In the genomic region with DNA sequence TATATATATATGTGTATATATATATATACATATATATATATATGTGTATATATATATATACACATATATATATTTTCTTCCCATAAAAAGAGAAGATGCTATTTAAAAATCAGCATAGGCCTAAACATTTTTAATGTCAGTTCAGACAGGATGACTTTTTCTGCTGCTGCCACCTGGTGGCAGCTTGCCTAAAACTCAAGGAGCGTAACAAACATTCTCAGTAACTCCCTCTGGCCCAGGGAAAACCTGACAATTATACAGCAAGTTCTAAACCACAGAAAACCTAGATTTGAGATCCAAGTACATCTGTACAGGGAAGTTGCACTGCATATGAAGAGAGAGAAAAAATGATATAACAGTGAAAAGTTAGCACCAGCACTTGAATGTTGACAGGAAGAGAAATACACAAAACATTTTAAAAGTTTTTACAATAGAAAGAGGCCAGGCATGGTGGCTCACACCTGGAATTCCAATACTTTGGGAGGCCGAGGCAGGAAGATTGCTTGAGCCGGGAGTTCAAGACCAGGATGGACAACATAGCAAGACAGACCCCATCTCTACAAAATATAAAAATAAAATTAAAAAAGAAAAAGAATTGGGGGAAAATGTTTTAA, we compare ENCODE assay signal across 9 cellular contexts. TPM values are rescaled to one million over a fixed set of nuclear protein-coding genes. Genes with fewer than 3 reads are reported as not detected.
DNase-seq lines count a peak whose midpoint lies in the region; ATAC-seq and TF ChIP-seq lines count a peak whose summit lies in the region.
"Had no signal": no experiment of that assay in that cellular context is flagged by ENCODE, and none has a peak within 500 bp of the region (broad histone marks: within the 10 kb centered on the region; RNA-seq: fewer than 3 reads in every experiment).

No MANE protein-coding gene starts in this region.

- H3K4me3 ChIP-seq in fibroblast of pulmonary artery (replicated peaks; ENCODE audit: low read depth, low read length) (no peak overlapping the region), vagina (no peak overlapping the region)

- no peak overlapping the region for H3K4me3 Mint-ChIP-seq in activated CD8-positive, alpha-beta memory T cell treated with anti-CD3 and anti-CD28 coated beads, Interleukin-2, amount 10 ng/mL, durations not matched to agents 7 days and 5 days
- no peak overlapping the region for H3K4me3 Mint-ChIP-seq in osteocyte (ENCODE audit: unreplicated experiment)

- no peaks in the 10 kb centered on the region for H3K9me3 Mint-ChIP-seq in activated CD8-positive, alpha-beta memory T cell treated with anti-CD3 and anti-CD28 coated beads, Interleukin-2, amount 10 ng/mL, durations not matched to agents 7 days and 5 days (ENCODE audit: low read depth)
- H3K9me3 Mint-ChIP-seq in osteocyte (ENCODE audit: unreplicated experiment) = no peaks in the 10 kb centered on the region
- H3K9me3 Mint-ChIP-seq: activated naive CD4-positive, alpha-beta T cell treated with anti-CD3 and anti-CD28 coated beads, Interleukin-2, amount 50 U/mL, for 72 hours had no signal

- H3K27ac Mint-ChIP-seq in activated CD8-positive, alpha-beta memory T cell treated with anti-CD3 and anti-CD28 coated beads, Interleukin-2, amount 10 ng/mL, durations not matched to agents 7 days and 5 days = no peak overlapping the region
- H3K27ac Mint-ChIP-seq in osteocyte (ENCODE audit: unreplicated experiment) = no peak overlapping the region
- H3K27ac Mint-ChIP-seq: activated naive CD4-positive, alpha-beta T cell treated with anti-CD3 and anti-CD28 coated beads, Interleukin-2, amount 50 U/mL, for 72 hours had no signal

- no peak for TF ChIP-seq POLR2A in GM18505 (IDR thresholded peaks at IDR 0.05; ENCODE audit: borderline replicate concordance, extremely low read depth, insufficient read depth, insufficient read length)
- TF ChIP-seq POLR2A in vagina (IDR thresholded peaks at IDR 0.05) = no peak

- intact Hi-C loops in vagina (cut with DNase I) = loop anchor here (10.0 kb wide), 1 partner anchor 172 kb away; no protein-coding TSS in a partner anchor

- H3K36me3 Mint-ChIP-seq in activated CD8-positive, alpha-beta memory T cell treated with anti-CD3 and anti-CD28 coated beads, Interleukin-2, amount 10 ng/mL, durations not matched to agents 7 days and 5 days = no peaks in the 10 kb centered on the region
- no peaks in the 10 kb centered on the region for H3K36me3 Mint-ChIP-seq in osteocyte (ENCODE audit: unreplicated experiment)
- H3K36me3 Mint-ChIP-seq: activated naive CD4-positive, alpha-beta T cell treated with anti-CD3 and anti-CD28 coated beads, Interleukin-2, amount 50 U/mL, for 72 hours had no signal

- no peaks in the 10 kb centered on the region for H3K4me1 ChIP-seq in vagina

- no peaks in the 10 kb centered on the region for H3K4me1 Mint-ChIP-seq in activated CD8-positive, alpha-beta memory T cell treated with anti-CD3 and anti-CD28 coated beads, Interleukin-2, amount 10 ng/mL, durations not matched to agents 7 days and 5 days
- no peaks in the 10 kb centered on the region for H3K4me1 Mint-ChIP-seq in osteocyte (ENCODE audit: unreplicated experiment)

- H3K27me3 Mint-ChIP-seq in activated CD8-positive, alpha-beta memory T cell treated with anti-CD3 and anti-CD28 coated beads, Interleukin-2, amount 10 ng/mL, durations not matched to agents 7 days and 5 days = peaks cover 12% of the 10 kb centered on the region
- H3K27me3 Mint-ChIP-seq in osteocyte (ENCODE audit: unreplicated experiment) = peaks cover 36% of the 10 kb centered on the region

- ATAC-seq in HG02870 (IDR thresholded peaks at IDR 0.05; ENCODE audit: unreplicated experiment) = peak; percentile 64
- no peak for ATAC-seq in activated CD8-positive, alpha-beta memory T cell treated with anti-CD3 and anti-CD28 coated beads, Interleukin-2, amount 10 ng/mL, durations not matched to agents 7 days and 5 days
- ATAC-seq in GM18505 (IDR thresholded peaks at IDR 0.05; ENCODE audit: unreplicated experiment) = no peak

- TF ChIP-seq CTCF in fibroblast of pulmonary artery (IDR thresholded peaks at IDR 0.05; ENCODE audit: low read length, missing control alignments) (peak; percentile 75), osteocyte (IDR thresholded peaks at IDR 0.05) (peak; percentile 72), vagina (IDR thresholded peaks at IDR 0.05) (peak in 1 of 3 experiments; percentile 21)

- H3K36me3 ChIP-seq in vagina = no peaks in the 10 kb centered on the region

- H3K27ac ChIP-seq in vagina = no peak overlapping the region

- H3K9me3 ChIP-seq in vagina = no peaks in the 10 kb centered on the region

- CTCF ChIA-PET in activated CD8-positive, alpha-beta memory T cell treated with anti-CD3 and anti-CD28 coated beads, Interleukin-2, amount 10 ng/mL, durations not matched to agents 7 days and 5 days (lab: Charles Lee) = interaction anchor here (0.8 to 2.8 kb wide), 6 partner anchors 9 to 208 kb away, joined by 3 to 13 read pairs (median 4); no protein-coding TSS in a partner anchor

- peak; percentile 54 for DNase-seq in EL
- peak; percentile 45 for DNase-seq in NCI-H748 (lab: John Stamatoyannopoulos, UW; ENCODE audit: unreplicated experiment)
- DNase-seq in activated CD8-positive, alpha-beta memory T cell treated with anti-CD3 and anti-CD28 coated beads, Interleukin-2, amount 10 ng/mL, durations not matched to agents 7 days and 5 days = peak; percentile 51
- peak; percentile 80 for DNase-seq in fibroblast of pulmonary artery (ENCODE audit: low read depth)
- no peak for DNase-seq in osteocyte (ENCODE audit: extremely low spot score, unreplicated experiment)
- no peak for DNase-seq in vagina (ENCODE audit: extremely low spot score in 2 of 2)

- H3K27me3 ChIP-seq in vagina = no peaks in the 10 kb centered on the region

RNA-seq across cellular contexts. Expression of a gene that starts 16.6 kb away (rescaled TPM):
- not detected for total RNA-seq in activated CD8-positive, alpha-beta memory T cell treated with anti-CD3 and anti-CD28 coated beads, Interleukin-2, amount 10 ng/mL, durations not matched to agents 7 days and 5 days
- not detected in 2 replicates for total RNA-seq in osteocyte
- total RNA-seq in vagina = not detected
- total RNA-seq: activated naive CD4-positive, alpha-beta T cell treated with anti-CD3 and anti-CD28 coated beads, Interleukin-2, amount 50 U/mL, for 72 hours had no signal

RNA-seq across cellular contexts. Expression of a gene that starts 24.9 kb away (rescaled TPM):
- not detected for total RNA-seq in activated CD8-positive, alpha-beta memory T cell treated with anti-CD3 and anti-CD28 coated beads, Interleukin-2, amount 10 ng/mL, durations not matched to agents 7 days and 5 days
- total RNA-seq in osteocyte (not detected in 2 replicates), vagina (not detected)
- total RNA-seq: activated naive CD4-positive, alpha-beta T cell treated with anti-CD3 and anti-CD28 coated beads, Interleukin-2, amount 50 U/mL, for 72 hours had no signal

RNA-seq across cellular contexts. Expression of a gene that starts 36.3 kb away (rescaled TPM):
- total RNA-seq in activated CD8-positive, alpha-beta memory T cell treated with anti-CD3 and anti-CD28 coated beads, Interleukin-2, amount 10 ng/mL, durations not matched to agents 7 days and 5 days = 10 to 100 TPM; 44.5 to 48.5 TPM
- 34.8 and 37.4 TPM in 2 replicates for total RNA-seq in osteocyte
- total RNA-seq in vagina = 29.7 TPM

RNA-seq across cellular contexts. Expression of a gene that starts 42.9 kb away (rescaled TPM):
- total RNA-seq in activated CD8-positive, alpha-beta memory T cell treated with anti-CD3 and anti-CD28 coated beads, Interleukin-2, amount 10 ng/mL, durations not matched to agents 7 days and 5 days = not detected
- not detected in 2 replicates for total RNA-seq in osteocyte
- not detected for total RNA-seq in vagina
- total RNA-seq: activated naive CD4-positive, alpha-beta T cell treated with anti-CD3 and anti-CD28 coated beads, Interleukin-2, amount 50 U/mL, for 72 hours had no signal

Comparison
In these comparisons a context has a peak if more than half of its experiments do, and no peak if none do; other contexts are left out.
1. DNase-seq: peak in EL (single experiment), NCI-H748 (single experiment), activated CD8-positive, alpha-beta memory T cell treated with anti-CD3 and anti-CD28 coated beads, Interleukin-2, amount 10 ng/mL, durations not matched to agents 7 days and 5 days (single experiment) and fibroblast of pulmonary artery (single experiment); none in osteocyte (single experiment) and vagina (0 of 2).